Comparison of ENCODE assay signal across 26 cellular contexts in genomic region chr6:138862491-138862890, GRCh38.
"Had no signal": no experiment of that assay in that cellular context is flagged by ENCODE, and none has a peak within 500 bp of the region (broad histone marks: within the 10 kb centered on the region; RNA-seq: fewer than 3 reads in every experiment).

No MANE protein-coding gene starts in this region.

- H3K27ac ChIP-seq: ascending aorta, body of pancreas had no signal

- H3K4me1 ChIP-seq: ascending aorta, body of pancreas had no signal

- DNase-seq: activated CD4-positive, alpha-beta T cell treated with anti-CD3 and anti-CD28 coated beads for 1 hour; activated CD4-positive, alpha-beta T cell treated with anti-CD3 and anti-CD28 coated beads, Interleukin-2, amount 10 ng/mL, durations not matched to agents 24 days and 14 days; activated CD4-positive, alpha-beta T cell treated with anti-CD3 and anti-CD28 coated beads, Interleukin-2, amount 50 U/mL, for 48 hours; activated CD8-positive, alpha-beta memory T cell treated with anti-CD3 and anti-CD28 coated beads, Interleukin-2, amount 10 ng/mL, durations not matched to agents 7 days and 5 days; activated effector memory CD4-positive, alpha-beta T cell treated with anti-CD3 and anti-CD28 coated beads, Interleukin-2, amount 50 U/mL, for 16 hours; activated naive CD4-positive, alpha-beta T cell treated with Interleukin-2 at 50 U/mL for 16 hours; activated naive CD8-positive, alpha-beta T cell treated with anti-CD3 and anti-CD28 coated beads, Interleukin-2, amount 50 U/mL, for 24 hours; activated T-cell treated with anti-CD3 and anti-CD28 coated beads, Interleukin-2, amount 50 U/mL, for 24 hours; amniotic stem cell; body of pancreas; NCI-H146; NCI-H1930; NCI-H345; NCI-H510A; NCI-H69; NK-92 treated with Interleukin-12 subunit alpha and Interleukin-12 subunit beta, amount 100 ng/mL, for 24 hours; OCI-M1; RPMI8226; SHP77 treated with DMSO at 0.1 percent for 48 hours; T-helper 17 cell; T-helper 9 cell had no signal

- H3K4me1 Mint-ChIP-seq: activated CD4-positive, alpha-beta T cell treated with anti-CD3 and anti-CD28 coated beads, Interleukin-2, amount 10 ng/mL, durations not matched to agents 24 days and 14 days; activated CD8-positive, alpha-beta memory T cell treated with anti-CD3 and anti-CD28 coated beads, Interleukin-2, amount 10 ng/mL, durations not matched to agents 7 days and 5 days; central memory CD8-positive, alpha-beta T cell had no signal

- H3K9me3 Mint-ChIP-seq: activated CD4-positive, alpha-beta T cell treated with anti-CD3 and anti-CD28 coated beads, Interleukin-2, amount 10 ng/mL, durations not matched to agents 24 days and 14 days; activated naive CD4-positive, alpha-beta T cell treated with anti-CD3 and anti-CD28 coated beads, Interleukin-2, amount 50 U/mL, for 72 hours; activated naive CD8-positive, alpha-beta T cell treated with anti-CD3 and anti-CD28 coated beads, Interleukin-2, amount 50 U/mL, for 24 hours; activated T-cell treated with anti-CD3 and anti-CD28 coated beads, Interleukin-2, amount 50 U/mL, for 24 hours; central memory CD8-positive, alpha-beta T cell; WTC11 had no signal

- H3K27me3 Mint-ChIP-seq: activated CD8-positive, alpha-beta memory T cell treated with anti-CD3 and anti-CD28 coated beads, Interleukin-2, amount 10 ng/mL, durations not matched to agents 7 days and 5 days had no signal

- H3K36me3 ChIP-seq: ascending aorta had no signal

- H3K4me3 Mint-ChIP-seq: activated CD4-positive, alpha-beta T cell treated with anti-CD3 and anti-CD28 coated beads, Interleukin-2, amount 10 ng/mL, durations not matched to agents 24 days and 14 days; activated CD8-positive, alpha-beta memory T cell treated with anti-CD3 and anti-CD28 coated beads, Interleukin-2, amount 10 ng/mL, durations not matched to agents 7 days and 5 days; activated naive CD8-positive, alpha-beta T cell treated with anti-CD3 and anti-CD28 coated beads, Interleukin-2, amount 50 U/mL, for 24 hours; activated T-cell treated with anti-CD3 and anti-CD28 coated beads, Interleukin-2, amount 50 U/mL, for 24 hours; central memory CD8-positive, alpha-beta T cell; T-helper 17 cell; WTC11 had no signal

- H3K9me3 ChIP-seq: ascending aorta, body of pancreas had no signal

- H3K4me3 ChIP-seq: ascending aorta, body of pancreas had no signal

- H3K36me3 Mint-ChIP-seq: activated CD8-positive, alpha-beta memory T cell treated with anti-CD3 and anti-CD28 coated beads, Interleukin-2, amount 10 ng/mL, durations not matched to agents 7 days and 5 days; activated naive CD4-positive, alpha-beta T cell treated with anti-CD3 and anti-CD28 coated beads, Interleukin-2, amount 50 U/mL, for 72 hours; WTC11 had no signal

- H3K27me3 ChIP-seq: ascending aorta, body of pancreas had no signal

- ATAC-seq: activated CD8-positive, alpha-beta memory T cell treated with anti-CD3 and anti-CD28 coated beads, Interleukin-2, amount 10 ng/mL, durations not matched to agents 7 days and 5 days; activated naive CD4-positive, alpha-beta T cell treated with anti-CD3 and anti-CD28 coated beads, Interleukin-2, amount 50 U/mL, for 72 hours; activated naive CD8-positive, alpha-beta T cell treated with anti-CD3 and anti-CD28 coated beads, Interleukin-2, amount 50 U/mL, for 24 hours; body of pancreas; Panc1; T-helper 17 cell; WTC11 had no signal
